26 cellular contexts compared by ENCODE assay signal in the genomic region with DNA sequence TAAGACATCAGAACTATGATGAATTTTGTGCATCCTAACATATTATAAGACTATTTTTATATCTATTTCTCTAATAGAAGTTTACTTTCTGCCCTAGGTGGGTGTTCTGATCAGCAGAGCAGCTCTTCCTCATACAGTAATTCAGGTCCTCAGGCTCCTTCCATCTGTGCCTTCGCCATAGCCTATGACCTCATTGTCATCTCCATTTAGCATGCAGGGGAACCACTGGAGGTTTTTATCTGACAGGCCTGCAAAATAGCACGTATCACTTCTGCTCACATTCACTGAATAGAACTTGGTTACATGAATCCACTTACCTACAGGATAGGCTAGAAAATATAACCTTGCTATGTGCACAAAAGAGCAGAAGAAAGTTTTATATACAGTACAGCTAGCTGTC.
"Had no signal": no experiment of that assay in that cellular context is flagged by ENCODE, and none has a peak within 500 bp of the region (broad histone marks: within the 10 kb centered on the region; RNA-seq: fewer than 3 reads in every experiment).

No MANE protein-coding gene starts in this region.

- H3K4me1 ChIP-seq: gastroesophageal sphincter, left ventricle myocardium inferior, neural progenitor cell, stomach, suprapubic skin, tibial nerve had no signal

- H3K27ac Mint-ChIP-seq: activated CD4-positive, alpha-beta memory T cell treated with anti-CD3 and anti-CD28 coated beads for 36 hours; activated naive CD4-positive, alpha-beta T cell treated with anti-CD3 and anti-CD28 coated beads for 36 hours; activated T-cell treated with anti-CD3 and anti-CD28 coated beads, Interleukin-2, amount 50 U/mL, for 72 hours; endodermal cell; mesothelial cell of epicardium; neural progenitor cell; stimulated activated memory B cell treated with anti-CD40 and anti-IgM and Interleukin-4, amounts not matched to agents 10 μg/mL and 1 μg/mL and 100 μg/mL, for 72 hours had no signal

- H3K4me3 ChIP-seq: coronary artery, gastroesophageal sphincter, left ventricle myocardium inferior, neural progenitor cell, stomach, suprapubic skin, tibial nerve had no signal

- FAIRE-seq: bronchial epithelial cell, small intestine had no signal

- H3K4me3 Mint-ChIP-seq: activated CD4-positive, alpha-beta memory T cell treated with anti-CD3 and anti-CD28 coated beads for 36 hours; activated naive CD4-positive, alpha-beta T cell treated with anti-CD3 and anti-CD28 coated beads for 36 hours; activated T-cell treated with anti-CD3 and anti-CD28 coated beads, Interleukin-2, amount 50 U/mL, for 72 hours; endodermal cell; mesothelial cell of epicardium; naive thymus-derived CD8-positive, alpha-beta T cell; neural progenitor cell; stimulated activated memory B cell treated with anti-CD40 and anti-IgM and Interleukin-4, amounts not matched to agents 10 μg/mL and 1 μg/mL and 100 μg/mL, for 72 hours had no signal

- DNase-seq: activated CD4-positive, alpha-beta memory T cell treated with anti-CD3 and anti-CD28 coated beads for 36 hours; activated CD4-positive, alpha-beta T cell treated with anti-CD3 and anti-CD28 coated beads for 48 hours; activated effector memory CD4-positive, alpha-beta T cell treated with Interleukin-2 at 50 U/mL for 16 hours; activated naive CD4-positive, alpha-beta T cell treated with anti-CD3 and anti-CD28 coated beads for 36 hours; activated T-cell treated with anti-CD3 and anti-CD28 coated beads, Interleukin-2, amount 50 U/mL, for 72 hours; amygdala; cerebellar nuclear complex; endodermal cell; head of caudate nucleus; hypothalamus; left ventricle myocardium inferior; naive thymus-derived CD8-positive, alpha-beta T cell; posterior cingulate gyrus; small intestine; stimulated activated CD4-positive, alpha-beta T cell treated with anti-CD3 and anti-CD28 coated beads, Interleukin-2, amount 100 ng/mL, for 24 hours; stomach had no signal

- H3K27me3 Mint-ChIP-seq: activated CD4-positive, alpha-beta memory T cell treated with anti-CD3 and anti-CD28 coated beads for 36 hours had no signal

- H3K27me3 ChIP-seq: gastroesophageal sphincter, neural progenitor cell, suprapubic skin, tibial nerve had no signal

- H3K27ac ChIP-seq: coronary artery, epithelial cell of prostate, gastroesophageal sphincter, left ventricle myocardium inferior, neural progenitor cell, stomach, suprapubic skin, tibial nerve had no signal

- H3K36me3 Mint-ChIP-seq: activated CD4-positive, alpha-beta memory T cell treated with anti-CD3 and anti-CD28 coated beads for 36 hours; mesothelial cell of epicardium; naive thymus-derived CD8-positive, alpha-beta T cell; neural progenitor cell; stimulated activated memory B cell treated with anti-CD40 and anti-IgM and Interleukin-4, amounts not matched to agents 10 μg/mL and 1 μg/mL and 100 μg/mL, for 72 hours had no signal

- ATAC-seq: activated T-cell treated with anti-CD3 and anti-CD28 coated beads, Interleukin-2, amount 50 U/mL, for 72 hours; gastroesophageal sphincter; naive thymus-derived CD8-positive, alpha-beta T cell; sciatic nerve; stimulated activated memory B cell treated with anti-CD40 and anti-IgM and Interleukin-4, amounts not matched to agents 10 μg/mL and 1 μg/mL and 100 μg/mL, for 72 hours had no signal

- H3K4me2 ChIP-seq: neural progenitor cell had no signal

- H2AFZ ChIP-seq: neural progenitor cell had no signal

- H3K9me3 Mint-ChIP-seq: activated CD4-positive, alpha-beta memory T cell treated with anti-CD3 and anti-CD28 coated beads for 36 hours; activated naive CD4-positive, alpha-beta T cell treated with anti-CD3 and anti-CD28 coated beads for 36 hours; activated T-cell treated with anti-CD3 and anti-CD28 coated beads, Interleukin-2, amount 50 U/mL, for 72 hours; mesothelial cell of epicardium; naive thymus-derived CD8-positive, alpha-beta T cell; neural progenitor cell; stimulated activated memory B cell treated with anti-CD40 and anti-IgM and Interleukin-4, amounts not matched to agents 10 μg/mL and 1 μg/mL and 100 μg/mL, for 72 hours had no signal

- H3K4me1 Mint-ChIP-seq: mesothelial cell of epicardium; naive thymus-derived CD8-positive, alpha-beta T cell; stimulated activated memory B cell treated with anti-CD40 and anti-IgM and Interleukin-4, amounts not matched to agents 10 μg/mL and 1 μg/mL and 100 μg/mL, for 72 hours had no signal

- H3K36me3 ChIP-seq: gastroesophageal sphincter, left ventricle myocardium inferior, neural progenitor cell, stomach, suprapubic skin, tibial nerve had no signal

- H3K9me3 ChIP-seq: gastroesophageal sphincter, suprapubic skin, tibial nerve had no signal

- H3K9ac ChIP-seq: neural progenitor cell had no signal
